In genomic region chr6:97885230-97885772, GRCh38 we compare ENCODE assay signal across 17 cellular contexts.
A peak's percentile ranks its signal among the peaks of the same experiment; 100 is the strongest.
DNase-seq lines count a peak whose midpoint lies in the region; ATAC-seq and TF ChIP-seq lines count a peak whose summit lies in the region.
"Had no signal": no experiment of that assay in that cellular context is flagged by ENCODE, and none has a peak within 500 bp of the region (broad histone marks: within the 10 kb centered on the region; RNA-seq: fewer than 3 reads in every experiment).

No MANE protein-coding gene starts in this region.

- H3K9ac ChIP-seq in neural progenitor cell (no peak overlapping the region), SK-N-SH (no peak overlapping the region)

- H3K9me3 Mint-ChIP-seq in GM23338 = no peaks in the 10 kb centered on the region
- H3K9me3 Mint-ChIP-seq in WTC11 = no peaks in the 10 kb centered on the region
- no peaks in the 10 kb centered on the region for H3K9me3 Mint-ChIP-seq in neural progenitor cell
- H3K9me3 Mint-ChIP-seq: T-helper 1 cell treated with Interleukin-12 subunit alpha and Interleukin-12 subunit beta and Interleukin-4 antibody, amounts not matched to agents 30 μg/mL and 1 μg/mL, for 36 hours had no signal

- no peak for TF ChIP-seq RAD21 in SK-N-SH (IDR thresholded peaks at IDR 0.05; ENCODE audit: low read length)

- H3K4me2 ChIP-seq in GM23338 = no peak overlapping the region
- no peak overlapping the region for H3K4me2 ChIP-seq in neural progenitor cell
- no peak overlapping the region for H3K4me2 ChIP-seq in SK-N-SH

- no peak for TF ChIP-seq EP300 in SK-N-SH (IDR thresholded peaks at IDR 0.05; ENCODE audit: borderline replicate concordance in 1 of 2, low read depth in 1 of 2, low read length in 1 of 2)

- H3K36me3 Mint-ChIP-seq in GM23338 (ENCODE audit: low read depth) = no peaks in the 10 kb centered on the region
- no peaks in the 10 kb centered on the region for H3K36me3 Mint-ChIP-seq in WTC11
- no peaks in the 10 kb centered on the region for H3K36me3 Mint-ChIP-seq in neural progenitor cell

- peak overlapping the region; percentile 53 for H3K27ac Mint-ChIP-seq in GM23338
- peak overlapping the region; percentile 0; the same call in 1 of the 2 replicates for H3K27ac Mint-ChIP-seq in WTC11
- H3K27ac Mint-ChIP-seq in neural progenitor cell = peak overlapping the region; percentile 10
- H3K27ac Mint-ChIP-seq: T-helper 1 cell treated with Interleukin-12 subunit alpha and Interleukin-12 subunit beta and Interleukin-4 antibody, amounts not matched to agents 30 μg/mL and 1 μg/mL, for 36 hours had no signal

- H3K27me3 ChIP-seq in GM23338 (ENCODE audit: insufficient read depth) (no peaks in the 10 kb centered on the region), neural progenitor cell (no peaks in the 10 kb centered on the region), SK-N-SH (ENCODE audit: insufficient read depth) (no peaks in the 10 kb centered on the region)
- H3K27me3 ChIP-seq: MG63 had no signal

- H3K27ac ChIP-seq in GM23338 (ENCODE audit: low read depth) = peak overlapping the region; percentile 22; the same call in 1 of the 2 replicates
- no peak overlapping the region for H3K27ac ChIP-seq in neural progenitor cell
- H3K27ac ChIP-seq in SK-N-SH (ENCODE audit: low read depth in 2 of 2, low read length in 1 of 2) = peak overlapping the region in 1 of 2 experiments; percentile 65; a peak in 1 of 4 replicates
- H3K27ac ChIP-seq: C4-2B, SJCRH30 had no signal

- no peak for TF ChIP-seq CTCF in GM23338 (conservative IDR thresholded peaks at IDR 0.05; ENCODE audit: low read depth in 2 of 2)
- no peak for TF ChIP-seq CTCF in WTC11 (IDR thresholded peaks at IDR 0.05)
- no peak for TF ChIP-seq CTCF in neural progenitor cell (IDR thresholded peaks at IDR 0.05)
- no peak for TF ChIP-seq CTCF in SK-N-SH (IDR thresholded peaks at IDR 0.05)

- no peak overlapping the region for H3K4me3 ChIP-seq in GM23338
- no peak overlapping the region for H3K4me3 ChIP-seq in neural progenitor cell
- H3K4me3 ChIP-seq in SK-N-SH (ENCODE audit: low read depth in 2 of 2, low read length in 1 of 2) = no peak overlapping the region
- H3K4me3 ChIP-seq: K562, MG63, SJCRH30 had no signal

- no peak overlapping the region for H2AFZ ChIP-seq in GM23338
- peak overlapping the region; percentile 53 for H2AFZ ChIP-seq in neural progenitor cell (replicated peaks)
- no peak overlapping the region for H2AFZ ChIP-seq in SK-N-SH (ENCODE audit: low read depth)

- H4K20me1 ChIP-seq in GM23338 (replicated peaks; ENCODE audit: insufficient read depth) (no peaks in the 10 kb centered on the region), neural progenitor cell (ENCODE audit: low read depth) (no peaks in the 10 kb centered on the region), SK-N-SH (ENCODE audit: insufficient read depth) (no peaks in the 10 kb centered on the region)

- H3K27me3 Mint-ChIP-seq in GM23338 (ENCODE audit: insufficient read depth, low read depth, poor library complexity) = no peaks in the 10 kb centered on the region
- no peaks in the 10 kb centered on the region for H3K27me3 Mint-ChIP-seq in WTC11 (ENCODE audit: low read depth)
- H3K27me3 Mint-ChIP-seq in neural progenitor cell (ENCODE audit: insufficient read depth, low read depth) = no peaks in the 10 kb centered on the region

- H3K79me2 ChIP-seq in GM23338 (replicated peaks; ENCODE audit: insufficient read depth) = no peaks in the 10 kb centered on the region
- H3K79me2 ChIP-seq in neural progenitor cell (ENCODE audit: low read depth) = no peaks in the 10 kb centered on the region
- H3K79me2 ChIP-seq in SK-N-SH (ENCODE audit: insufficient read depth) = no peaks in the 10 kb centered on the region

- POLR2A ChIA-PET in WTC11 (lab: Charles Lee) (no interaction called here), SK-N-SH (lab: Yijun Ruan, JAX) (no interaction called here)

- H3K9me2 ChIP-seq in GM23338 (ENCODE audit: insufficient read depth) (no peaks in the 10 kb centered on the region), SK-N-SH (no peaks in the 10 kb centered on the region)

- peaks cover 41% of the 10 kb centered on the region for H3K4me1 Mint-ChIP-seq in GM23338
- peaks cover 43% of the 10 kb centered on the region for H3K4me1 Mint-ChIP-seq in WTC11
- H3K4me1 Mint-ChIP-seq in neural progenitor cell = peaks cover 37% of the 10 kb centered on the region

- H3F3A ChIP-seq in GM23338 (replicated peaks; ENCODE audit: low read depth) (no peaks in the 10 kb centered on the region), neural progenitor cell (ENCODE audit: low read depth) (no peaks in the 10 kb centered on the region), SK-N-SH (replicated peaks; ENCODE audit: insufficient read depth) (no peaks in the 10 kb centered on the region)

- H3K9me3 ChIP-seq in neural progenitor cell (ENCODE audit: low read depth) (no peaks in the 10 kb centered on the region), SK-N-SH (no peaks in the 10 kb centered on the region)
- H3K9me3 ChIP-seq: MG63, SJCRH30 had no signal

- DNase-seq in GM23338 (ENCODE audit: low spot score) = no peak
- peak; percentile 66 for DNase-seq in NCI-H146 (lab: John Stamatoyannopoulos, UW)
- no peak for DNase-seq in WTC11 (ENCODE audit: low spot score)
- DNase-seq in neural progenitor cell (ENCODE audit: low spot score) = no peak
- DNase-seq in activated naive CD4-positive, alpha-beta T cell (lab: John Stamatoyannopoulos, UW) = no peak
- no peak for DNase-seq in NCI-H524 treated with DMSO at 0.1 percent for 48 hours (lab: John Stamatoyannopoulos, UW)
- DNase-seq in SK-N-SH = no peak
- DNase-seq: MG63, NCI-H1048, NCI-H1436 treated with DMSO at 0.1 percent for 48 hours, NCI-H2029 treated with DMSO at 0.1 percent for 48 hours, NCI-H82, OCI-M1, SJCRH30 had no signal

- CTCF ChIA-PET in WTC11 (lab: Charles Lee) = interaction anchor here (0.7 kb wide), 1 partner anchor 159 kb away, joined by 3 read pairs; no protein-coding TSS in a partner anchor
- CTCF ChIA-PET in SK-N-SH (lab: Yijun Ruan, JAX) = interaction anchor here (0.6 kb wide), 1 partner anchor 857 kb away, joined by 4 read pairs; no protein-coding TSS in a partner anchor

- no peak for ATAC-seq in GM23338
- ATAC-seq in WTC11 = no peak
- ATAC-seq: K562 had no signal

- WGBS in SK-N-SH (ENCODE audit: low lambda C conversion rate) = 85% methylated on average over 8 of the region's 8 CpGs

- H3K36me3 ChIP-seq in GM23338 (ENCODE audit: insufficient read depth) (no peaks in the 10 kb centered on the region), neural progenitor cell (no peaks in the 10 kb centered on the region), SK-N-SH (replicated peaks in 1 of 2; ENCODE audit: control insufficient read depth in 1 of 2, insufficient read depth in 2 of 2, low read length in 1 of 2) (no peaks in the 10 kb centered on the region)
- H3K36me3 ChIP-seq: MG63, SJCRH30 had no signal

- H3K4me3 Mint-ChIP-seq in GM23338 (no peak overlapping the region), WTC11 (no peak overlapping the region), neural progenitor cell (no peak overlapping the region)
- H3K4me3 Mint-ChIP-seq: T-helper 1 cell treated with Interleukin-12 subunit alpha and Interleukin-12 subunit beta and Interleukin-4 antibody, amounts not matched to agents 30 μg/mL and 1 μg/mL, for 36 hours had no signal

- peaks cover 43% of the 10 kb centered on the region for H3K4me1 ChIP-seq in GM23338 (ENCODE audit: insufficient read depth)
- H3K4me1 ChIP-seq in neural progenitor cell = peaks cover 10% of the 10 kb centered on the region
- peaks cover 0 to 13% of the 10 kb centered on the region in 2 experiments; a peak in 2 of 4 replicates for H3K4me1 ChIP-seq in SK-N-SH (ENCODE audit: control insufficient read depth in 1 of 2, insufficient read depth in 2 of 2, low read depth in 1 of 2, low read length in 1 of 2)
- H3K4me1 ChIP-seq: SJCRH30 had no signal

TF ChIP-seq in GM23338, 12 proteins besides CTCF, POLR2A, EP300 and RAD21 (continues in another document):
- TF ChIP-seq ZNF114 (CRISPR knock-in tag; IDR thresholded peaks at IDR 0.05) (no peak), STAT1 (IDR thresholded peaks at IDR 0.05; ENCODE audit: unreplicated experiment) (no peak), EZH2phosphoT487 (IDR thresholded peaks at IDR 0.05; ENCODE audit: unreplicated experiment) (no peak)

TF ChIP-seq in WTC11, 78 proteins besides CTCF, POLR2A, EP300 and RAD21 (continues in another document):
- TF ChIP-seq CDX4 (CRISPR knock-in tag; IDR thresholded peaks at IDR 0.05; ENCODE audit: borderline replicate concordance) (no peak), ZNF396 (CRISPR knock-in tag; IDR thresholded peaks at IDR 0.05; ENCODE audit: borderline replicate concordance) (no peak), ZMAT4 (CRISPR knock-in tag; IDR thresholded peaks at IDR 0.05) (no peak), TEAD4 (CRISPR knock-in tag; IDR thresholded peaks at IDR 0.05) (no peak), ZNF121 (CRISPR knock-in tag; IDR thresholded peaks at IDR 0.05) (no peak)

TF ChIP-seq in SK-N-SH, 30 proteins besides CTCF, POLR2A, EP300 and RAD21 (continues in another document):
- no peak for TF ChIP-seq RXRA (IDR thresholded peaks at IDR 0.05; ENCODE audit: borderline replicate concordance, low read depth)
- TF ChIP-seq TAF1 (IDR thresholded peaks at IDR 0.05; ENCODE audit: borderline replicate concordance, low read depth, low read length) = no peak
- no peak for TF ChIP-seq RCOR1 (IDR thresholded peaks at IDR 0.05; ENCODE audit: low read length)
- no peak for TF ChIP-seq ZBTB33 (IDR thresholded peaks at IDR 0.05; ENCODE audit: borderline replicate concordance, low read depth)
- TF ChIP-seq MEF2A (IDR thresholded peaks at IDR 0.05; ENCODE audit: borderline replicate concordance, low read depth) = no peak
- TF ChIP-seq SIN3A (IDR thresholded peaks at IDR 0.05; ENCODE audit: borderline replicate concordance, low read depth, low read length) = no peak

Comparison
In these comparisons a context has a peak if more than half of its experiments do, and no peak if none do; other contexts are left out.
1. H3K27ac Mint-ChIP-seq: peak in every context shown above with its lines; median percentile 53 in GM23338; 10 in neural progenitor cell; 0 in WTC11.